In the genomic region with DNA sequence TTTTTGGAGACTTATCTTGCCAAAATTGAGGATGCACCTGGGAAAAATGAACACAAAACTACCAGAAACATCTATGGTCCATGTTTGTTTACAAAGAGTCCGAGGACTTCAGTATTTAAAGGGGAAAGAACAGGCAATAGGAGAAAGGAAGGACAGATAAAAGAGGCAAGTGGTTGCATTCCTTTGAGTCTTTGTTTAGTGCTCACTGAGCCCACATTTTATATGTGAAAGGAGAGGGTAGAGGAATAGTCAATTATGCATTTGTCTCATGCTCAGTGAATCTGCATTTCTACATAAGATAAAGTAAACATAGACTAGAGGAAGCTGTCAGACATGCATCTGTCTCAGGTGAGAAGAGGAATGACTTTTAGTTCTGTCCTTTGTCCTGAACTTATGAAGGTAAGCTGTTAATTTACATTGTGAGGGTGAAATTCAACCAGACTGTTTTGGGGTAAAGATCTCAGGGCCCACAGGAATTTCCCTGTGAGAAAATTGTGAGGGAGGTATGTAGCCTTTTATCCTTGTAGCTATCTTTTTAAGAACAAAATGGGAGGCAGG, we compare ENCODE assay signal across 15 cellular contexts. TPM values are rescaled to one million over a fixed set of nuclear protein-coding genes. Genes with fewer than 3 reads are reported as not detected.
A peak's percentile ranks its signal among the peaks of the same experiment; 100 is the strongest.
DNase-seq lines count a peak whose midpoint lies in the region; ATAC-seq and TF ChIP-seq lines count a peak whose summit lies in the region.
"Had no signal": no experiment of that assay in that cellular context is flagged by ENCODE, and none has a peak within 500 bp of the region (broad histone marks: within the 10 kb centered on the region; RNA-seq: fewer than 3 reads in every experiment).

No MANE protein-coding gene starts in this region.

- POLR2A ChIA-PET in HEK293 (lab: Yijun Ruan, JAX) (no interaction called here), WTC11 (lab: Charles Lee) (no interaction called here)

- H3K27ac Mint-ChIP-seq in WTC11 (peak overlapping the region; percentile 48), nephron progenitor cell (peak overlapping the region; percentile 52)
- H3K27ac Mint-ChIP-seq: CD4-positive, CD25-positive, alpha-beta regulatory T cell had no signal

- 0 out of 2 replicates have a peak overlapping the region, but pooled peaks have one; percentile 7 for H3K4me3 Mint-ChIP-seq in WTC11
- no peak overlapping the region for H3K4me3 Mint-ChIP-seq in nephron progenitor cell
- H3K4me3 Mint-ChIP-seq: CD4-positive, CD25-positive, alpha-beta regulatory T cell had no signal

- peaks cover 12% of the 10 kb centered on the region for H3K4me1 ChIP-seq in ES-I3 (ENCODE audit: insufficient read depth, low read length)
- peaks cover 5% of the 10 kb centered on the region; the same call in 1 of the 2 replicates for H3K4me1 ChIP-seq in HEK293 (ENCODE audit: control insufficient read depth, insufficient read depth, low read length)
- peaks cover 3% of the 10 kb centered on the region for H3K4me1 ChIP-seq in lower lobe of right lung
- H3K4me1 ChIP-seq: BLaER1 treated with 17β-estradiol and CSF1 and Interleukin-3, amounts not matched to agents 10 nM and 100 nM had no signal

- no peaks in the 10 kb centered on the region for H3K27me3 Mint-ChIP-seq in WTC11 (ENCODE audit: low read depth)
- peaks cover 3% of the 10 kb centered on the region for H3K27me3 Mint-ChIP-seq in nephron progenitor cell (ENCODE audit: low read depth, poor library complexity)

- H3K27ac ChIP-seq in HEK293 (ENCODE audit: extremely low read depth, low read depth, low read length) (no peak overlapping the region), lower lobe of right lung (no peak overlapping the region)
- H3K27ac ChIP-seq: BLaER1 treated with 17β-estradiol and CSF1 and Interleukin-3, amounts not matched to agents 10 nM and 100 nM had no signal

- H3K9me3 ChIP-seq in ES-I3 (ENCODE audit: control insufficient read depth, insufficient read depth, low read length) (peaks cover 3% of the 10 kb centered on the region; the same call in 1 of the 2 replicates), HEK293 (ENCODE audit: control insufficient read depth, insufficient read depth, low read depth, low read length) (no peaks in the 10 kb centered on the region), lower lobe of right lung (no peaks in the 10 kb centered on the region)
- H3K9me3 ChIP-seq: BLaER1 treated with 17β-estradiol and CSF1 and Interleukin-3, amounts not matched to agents 10 nM and 100 nM had no signal

- no peak for DNase-seq in WTC11 (ENCODE audit: low spot score)
- DNase-seq in nephron progenitor cell = no peak
- no peak for DNase-seq in lower lobe of right lung
- no peak for DNase-seq in ureter (ENCODE audit: low spot score)
- DNase-seq in NCI-H2107 treated with DMSO at 0.1 percent for 48 hours (lab: John Stamatoyannopoulos, UW; ENCODE audit: unreplicated experiment) = no peak
- DNase-seq: ACHN; CD4-positive, CD25-positive, alpha-beta regulatory T cell; DMS79; IMR-90 had no signal

- no peaks in the 10 kb centered on the region for H3K9me3 Mint-ChIP-seq in WTC11
- H3K9me3 Mint-ChIP-seq in nephron progenitor cell = no peaks in the 10 kb centered on the region

- H3K36me3 Mint-ChIP-seq in WTC11 = no peaks in the 10 kb centered on the region
- no peaks in the 10 kb centered on the region for H3K36me3 Mint-ChIP-seq in nephron progenitor cell (ENCODE audit: low read depth)
- H3K36me3 Mint-ChIP-seq: CD4-positive, CD25-positive, alpha-beta regulatory T cell had no signal

- intact Hi-C loops in lower lobe of right lung (cut with DNase I) = no loop called here

- H3K4me3 ChIP-seq in HEK293 (ENCODE audit: low read depth, low read length) (no peak overlapping the region), lower lobe of right lung (no peak overlapping the region)
- H3K4me3 ChIP-seq: BLaER1 treated with 17β-estradiol and CSF1 and Interleukin-3, amounts not matched to agents 10 nM and 100 nM had no signal

- 0 out of 2 replicates have a peak overlapping the region, but pooled peaks have one; percentile 10 for H3K9ac ChIP-seq in ES-I3 (ENCODE audit: low read depth, low read length)
- H3K9ac ChIP-seq: BLaER1 treated with 17β-estradiol and CSF1 and Interleukin-3, amounts not matched to agents 10 nM and 100 nM had no signal

- CTCF ChIA-PET in HEK293 (lab: Yijun Ruan, JAX) (no interaction called here), WTC11 (lab: Charles Lee) (interaction anchor here (0.8 to 1.2 kb wide), 2 partner anchors 110 to 194 kb away, joined by 3 read pairs; no protein-coding TSS in a partner anchor)

- peaks cover 23% of the 10 kb centered on the region for H3K4me1 Mint-ChIP-seq in WTC11
- peaks cover 27% of the 10 kb centered on the region for H3K4me1 Mint-ChIP-seq in nephron progenitor cell
- H3K4me1 Mint-ChIP-seq: CD4-positive, CD25-positive, alpha-beta regulatory T cell had no signal

- TF ChIP-seq CTCF in HEK293 (tag by site-specific recombination; IDR thresholded peaks at IDR 0.05) = no peak
- no peak for TF ChIP-seq CTCF in WTC11 (IDR thresholded peaks at IDR 0.05)
- no peak for TF ChIP-seq CTCF in nephron progenitor cell (IDR thresholded peaks at IDR 0.05)
- no peak for TF ChIP-seq CTCF in lower lobe of right lung (IDR thresholded peaks at IDR 0.05)

- ATAC-seq in WTC11 (peak; percentile 75), lower lobe of right lung (no peak), GM21526 (IDR thresholded peaks at IDR 0.05; ENCODE audit: low FRiP score, unreplicated experiment) (no peak)

- H3K36me3 ChIP-seq in ES-I3 (ENCODE audit: insufficient read depth, low read length) (no peaks in the 10 kb centered on the region), HEK293 (ENCODE audit: control insufficient read depth in 2 of 2, insufficient read depth in 1 of 2, low read length in 2 of 2) (no peaks in the 10 kb centered on the region), lower lobe of right lung (no peaks in the 10 kb centered on the region)
- H3K36me3 ChIP-seq: BLaER1 treated with 17β-estradiol and CSF1 and Interleukin-3, amounts not matched to agents 10 nM and 100 nM had no signal

- H3K27me3 ChIP-seq in lower lobe of right lung (ENCODE audit: low read depth) = no peaks in the 10 kb centered on the region
- H3K27me3 ChIP-seq: BLaER1 treated with 17β-estradiol and CSF1 and Interleukin-3, amounts not matched to agents 10 nM and 100 nM had no signal

TF ChIP-seq in HEK293, 187 proteins besides CTCF, POLR2A, EP300 and RAD21 (continues in another document):
- TF ChIP-seq, protein P1, sequence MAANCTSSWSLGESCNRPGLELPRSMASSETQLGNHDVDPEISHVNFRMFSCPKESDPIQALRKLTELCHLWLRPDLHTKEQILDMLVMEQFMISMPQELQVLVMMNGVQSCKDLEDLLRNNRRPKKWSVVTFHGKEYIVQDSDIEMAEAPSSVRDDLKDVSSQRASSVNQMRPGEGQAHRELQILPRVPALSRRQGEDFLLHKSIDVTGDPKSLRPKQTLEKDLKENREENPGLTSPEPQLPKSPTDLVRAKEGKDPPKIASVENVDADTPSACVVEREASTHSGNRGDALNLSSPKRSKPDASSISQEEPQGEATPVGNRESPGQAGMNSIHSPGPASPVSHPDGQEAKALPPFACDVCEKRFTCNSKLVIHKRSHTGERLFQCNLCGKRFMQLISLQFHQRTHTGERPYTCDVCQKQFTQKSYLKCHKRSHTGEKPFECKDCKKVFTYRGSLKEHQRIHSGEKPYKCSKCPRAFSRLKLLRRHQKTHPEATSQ (tag by site-specific recombination; IDR thresholded peaks at IDR 0.05) = no peak

TF ChIP-seq in WTC11, 78 proteins besides CTCF, POLR2A, EP300 and RAD21:
- TF ChIP-seq, protein P2, sequence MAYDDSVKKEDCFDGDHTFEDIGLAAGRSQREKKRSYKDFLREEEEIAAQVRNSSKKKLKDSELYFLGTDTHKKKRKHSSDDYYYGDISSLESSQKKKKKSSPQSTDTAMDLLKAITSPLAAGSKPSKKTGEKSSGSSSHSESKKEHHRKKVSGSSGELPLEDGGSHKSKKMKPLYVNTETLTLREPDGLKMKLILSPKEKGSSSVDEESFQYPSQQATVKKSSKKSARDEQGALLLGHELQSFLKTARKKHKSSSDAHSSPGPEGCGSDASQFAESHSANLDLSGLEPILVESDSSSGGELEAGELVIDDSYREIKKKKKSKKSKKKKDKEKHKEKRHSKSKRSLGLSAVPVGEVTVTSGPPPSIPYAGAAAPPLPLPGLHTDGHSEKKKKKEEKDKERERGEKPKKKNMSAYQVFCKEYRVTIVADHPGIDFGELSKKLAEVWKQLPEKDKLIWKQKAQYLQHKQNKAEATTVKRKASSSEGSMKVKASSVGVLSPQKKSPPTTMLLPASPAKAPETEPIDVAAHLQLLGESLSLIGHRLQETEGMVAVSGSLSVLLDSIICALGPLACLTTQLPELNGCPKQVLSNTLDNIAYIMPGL (CRISPR knock-in tag; IDR thresholded peaks at IDR 0.05) = no peak
- no peak for TF ChIP-seq MXD4 (CRISPR knock-in tag; IDR thresholded peaks at IDR 0.05; ENCODE audit: borderline replicate concordance)
- TF ChIP-seq SMAD3 (CRISPR knock-in tag; IDR thresholded peaks at IDR 0.05; ENCODE audit: borderline replicate concordance) = no peak
TF ChIP-seq in WTC11: peak in this region for 0.

RNA-seq across cellular contexts. Expression of a gene that starts 4.5 kb away (rescaled TPM):
- 0.11 TPM in 1 of 3 replicates, not detected in the others for total RNA-seq in WTC11 (2021)
- total RNA-seq in lower lobe of right lung = not detected
- total RNA-seq in ureter = not detected
- total RNA-seq: A172; CD4-positive, CD25-positive, alpha-beta regulatory T cell; H4; IMR-90 had no signal

RNA-seq across cellular contexts. Expression of a gene that starts 46.2 kb away (rescaled TPM):
- total RNA-seq in WTC11 (2021) (not detected in 3 replicates), lower lobe of right lung (not detected), ureter (not detected)
- total RNA-seq: A172; CD4-positive, CD25-positive, alpha-beta regulatory T cell; H4; IMR-90 had no signal
